ENCODE assay signal across 11 cellular contexts in the genomic region with DNA sequence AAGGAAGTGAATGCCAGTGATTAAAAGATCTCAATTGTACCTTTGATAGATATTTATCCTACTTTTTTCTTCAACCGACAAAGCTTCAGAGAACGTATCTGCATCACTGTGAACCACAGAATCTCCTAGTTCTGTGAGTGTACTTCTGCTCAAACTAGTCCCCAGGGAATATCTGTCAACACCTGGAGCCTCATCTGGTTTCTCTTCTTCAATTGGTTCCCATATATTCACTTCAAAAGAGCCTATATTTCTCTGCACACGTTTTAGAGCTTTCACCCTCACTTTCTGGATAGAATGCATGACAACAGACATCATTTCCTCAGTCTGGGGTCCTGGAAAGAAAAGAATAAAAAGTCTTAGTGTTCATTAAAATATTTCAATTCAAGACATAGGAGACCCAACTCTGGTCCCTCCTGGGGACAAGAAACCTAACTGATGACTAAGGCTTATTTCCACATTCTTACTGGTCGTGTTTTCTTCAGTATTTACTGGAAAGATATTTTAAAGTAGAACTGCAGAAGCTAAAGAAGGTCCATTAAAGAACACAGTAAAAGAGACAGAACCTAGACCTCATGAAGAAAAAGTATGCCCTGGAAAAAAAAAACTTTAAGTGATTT.
A peak's percentile ranks its signal among the peaks of the same experiment; 100 is the strongest.
DNase-seq lines count a peak whose midpoint lies in the region; ATAC-seq, FAIRE-seq and TF ChIP-seq lines count a peak whose summit lies in the region.
"Had no signal": no experiment of that assay in that cellular context is flagged by ENCODE, and none has a peak within 500 bp of the region (broad histone marks: within the 10 kb centered on the region; RNA-seq: fewer than 3 reads in every experiment).

No MANE protein-coding gene starts in this region.

- no peaks in the 10 kb centered on the region for H3K27me3 Mint-ChIP-seq in activated CD4-positive, alpha-beta memory T cell treated with anti-CD3 and anti-CD28 coated beads, Interleukin-2, amount 10 ng/mL, durations not matched to agents 7 days and 5 days

- CTCF ChIA-PET in activated CD4-positive, alpha-beta memory T cell treated with anti-CD3 and anti-CD28 coated beads, Interleukin-2, amount 10 ng/mL, durations not matched to agents 7 days and 5 days (lab: Charles Lee) = interaction anchor here (0.6 kb wide), 1 partner anchor 141 kb away, joined by 5 read pairs; no protein-coding TSS in a partner anchor

- ATAC-seq in HG02642 (IDR thresholded peaks at IDR 0.05; ENCODE audit: poor library complexity, unreplicated experiment) = peak; percentile 96
- peak; percentile 84 for ATAC-seq in HG03457 (IDR thresholded peaks at IDR 0.05; ENCODE audit: unreplicated experiment)
- no peak for ATAC-seq in stimulated activated naive CD8-positive, alpha-beta T cell treated with anti-CD3 and anti-CD28 coated beads, Interleukin-15, Interleukin-2, amounts not matched to agents 100 U/mL and 50 U/mL, for 24 hours

- DNase-seq in GM12864 (ENCODE audit: low read depth) (peak; percentile 16), GM19239 (ENCODE audit: insufficient read length, low spot score) (peak; percentile 32), COLO829 (ENCODE audit: low spot score) (no peak)
- no peak for DNase-seq in NK-92 treated with Interleukin-12 subunit alpha and Interleukin-12 subunit beta, amount 100 ng/mL, for 24 hours (lab: John Stamatoyannopoulos, UW)
- DNase-seq in stimulated activated naive CD8-positive, alpha-beta T cell treated with anti-CD3 and anti-CD28 coated beads, Interleukin-15, Interleukin-2, amounts not matched to agents 100 U/mL and 50 U/mL, for 24 hours = no peak
- no peak for DNase-seq in activated CD4-positive, alpha-beta memory T cell treated with anti-CD3 and anti-CD28 coated beads, Interleukin-2, amount 10 ng/mL, durations not matched to agents 7 days and 5 days
- DNase-seq: NCI-H1930; occipital lobe; stimulated activated CD4-positive, alpha-beta T cell treated with anti-CD3 and anti-CD28 coated beads, Interleukin-2, amount 100 ng/mL, for 24 hours had no signal

- H3K4me3 ChIP-seq in GM12864 (ENCODE audit: low read depth, low read length) = no peak overlapping the region

- TF ChIP-seq CTCF in GM12864 (IDR thresholded peaks at IDR 0.05; ENCODE audit: low read depth, low read length, missing control alignments) = no peak

- peaks cover 3% of the 10 kb centered on the region for H3K4me1 Mint-ChIP-seq in activated CD4-positive, alpha-beta memory T cell treated with anti-CD3 and anti-CD28 coated beads, Interleukin-2, amount 10 ng/mL, durations not matched to agents 7 days and 5 days

- H3K36me3 Mint-ChIP-seq in activated CD4-positive, alpha-beta memory T cell treated with anti-CD3 and anti-CD28 coated beads, Interleukin-2, amount 10 ng/mL, durations not matched to agents 7 days and 5 days (ENCODE audit: low read depth) = peaks cover 18% of the 10 kb centered on the region

- H3K4me3 Mint-ChIP-seq in activated CD4-positive, alpha-beta memory T cell treated with anti-CD3 and anti-CD28 coated beads, Interleukin-2, amount 10 ng/mL, durations not matched to agents 7 days and 5 days = no peak overlapping the region

- POLR2A ChIA-PET in activated CD4-positive, alpha-beta memory T cell treated with anti-CD3 and anti-CD28 coated beads, Interleukin-2, amount 10 ng/mL, durations not matched to agents 7 days and 5 days (lab: Charles Lee) = no interaction called here

- FAIRE-seq in GM19239 (lab: Jason Lieb, UNC) = peak; percentile 86

- no peak overlapping the region for H3K27ac Mint-ChIP-seq in activated CD4-positive, alpha-beta memory T cell treated with anti-CD3 and anti-CD28 coated beads, Interleukin-2, amount 10 ng/mL, durations not matched to agents 7 days and 5 days

- no peaks in the 10 kb centered on the region for H3K9me3 Mint-ChIP-seq in activated CD4-positive, alpha-beta memory T cell treated with anti-CD3 and anti-CD28 coated beads, Interleukin-2, amount 10 ng/mL, durations not matched to agents 7 days and 5 days

Comparison
In these comparisons a context has a peak if more than half of its experiments do, and no peak if none do; other contexts are left out.
1. DNase-seq: peak in GM12864 (single experiment) and GM19239 (single experiment); none in COLO829 (single experiment), NK-92 treated with Interleukin-12 subunit alpha and Interleukin-12 subunit beta, amount 100 ng/mL, for 24 hours (single experiment), stimulated activated naive CD8-positive, alpha-beta T cell treated with anti-CD3 and anti-CD28 coated beads, Interleukin-15, Interleukin-2, amounts not matched to agents 100 U/mL and 50 U/mL, for 24 hours (single experiment) and activated CD4-positive, alpha-beta memory T cell treated with anti-CD3 and anti-CD28 coated beads, Interleukin-2, amount 10 ng/mL, durations not matched to agents 7 days and 5 days (single experiment).